9 cellular contexts compared by ENCODE assay signal in the genomic region with DNA sequence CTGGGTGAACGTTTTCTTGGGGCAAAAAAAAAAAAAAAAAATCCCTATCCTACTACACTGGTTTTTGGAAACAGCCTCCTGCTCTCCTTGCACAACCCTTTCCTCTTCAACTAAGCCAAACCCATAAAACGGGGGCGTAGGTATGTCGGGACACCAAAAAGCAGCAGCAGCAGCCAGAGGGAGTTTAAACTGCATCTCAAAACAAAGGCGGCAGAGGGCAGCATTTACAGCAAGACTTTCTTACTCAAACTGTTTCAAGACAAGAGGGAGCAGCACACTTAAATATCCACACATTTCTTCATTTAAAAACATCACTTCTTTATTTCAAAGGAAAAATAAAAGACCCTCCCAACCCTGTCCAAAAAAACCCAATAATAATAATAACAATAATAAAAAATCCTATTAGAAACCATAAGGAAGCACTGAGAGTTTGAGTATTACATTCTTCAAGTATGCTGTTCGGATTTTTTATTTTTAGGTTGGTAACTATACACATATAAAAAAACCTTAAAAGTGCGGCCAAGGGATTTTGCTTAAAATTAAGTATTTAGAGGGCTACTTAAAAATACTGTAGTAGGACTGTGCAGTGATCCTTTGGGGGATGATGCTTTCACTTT. TPM values are rescaled to one million over a fixed set of nuclear protein-coding genes. Genes with fewer than 3 reads are reported as not detected.
DNase-seq lines count a peak whose midpoint lies in the region; ATAC-seq, FAIRE-seq and TF ChIP-seq lines count a peak whose summit lies in the region.
"Had no signal": no experiment of that assay in that cellular context is flagged by ENCODE, and none has a peak within 500 bp of the region (broad histone marks: within the 10 kb centered on the region; RNA-seq: fewer than 3 reads in every experiment).

No MANE protein-coding gene starts in this region.

- BruUV-seq in Panc1 (replicated peaks; lab: Mats Ljungman, UMichigan), result no TSS peak

- no peaks in the 10 kb centered on the region for H3K9me3 Mint-ChIP-seq in activated T-helper 17 cell treated with anti-CD3 and anti-CD28 coated beads, Interleukin-2, amount 50 U/mL, for 72 hours
- H3K9me3 Mint-ChIP-seq: IgD-negative memory B cell had no signal

- CTCF ChIA-PET in Panc1 (lab: Charles Lee), result interaction anchor here (0.9 kb wide), 1 partner anchor 175 kb away, joined by 3 read pairs; no protein-coding TSS in a partner anchor

- H3K36me3 Mint-ChIP-seq in activated T-helper 17 cell treated with anti-CD3 and anti-CD28 coated beads, Interleukin-2, amount 50 U/mL, for 72 hours (ENCODE audit: low read depth), result peaks cover 49% of the 10 kb centered on the region

- DNase-seq in H7 (peak; percentile 68), Panc1 (ENCODE audit: low read depth, low spot score) (peak; percentile 52), foreskin melanocyte (peak; percentile 57), pancreas (peak in 3 of 6 donors; percentile 20 to 64 (median 34))

- H3K27me3 Mint-ChIP-seq in activated T-helper 17 cell treated with anti-CD3 and anti-CD28 coated beads, Interleukin-2, amount 50 U/mL, for 72 hours, result no peaks in the 10 kb centered on the region
- H3K27me3 Mint-ChIP-seq: IgD-negative memory B cell had no signal

- H3K4me1 ChIP-seq in Panc1 (ENCODE audit: control insufficient read depth, insufficient read depth, low read length) (peaks cover 20% of the 10 kb centered on the region), pancreas (no peaks in the 10 kb centered on the region)

- no peak overlapping the region for H3K27ac Mint-ChIP-seq in activated T-helper 17 cell treated with anti-CD3 and anti-CD28 coated beads, Interleukin-2, amount 50 U/mL, for 72 hours
- H3K27ac Mint-ChIP-seq: IgD-negative memory B cell had no signal

- H3K36me3 ChIP-seq in H7 (replicated peaks; ENCODE audit: control insufficient read depth, insufficient read depth, low read length), result no peaks in the 10 kb centered on the region
- no peaks in the 10 kb centered on the region for H3K36me3 ChIP-seq in Panc1 (ENCODE audit: control insufficient read depth, insufficient read depth, low read length)
- H3K36me3 ChIP-seq in pancreas, result no peaks in the 10 kb centered on the region

- H3K4me1 Mint-ChIP-seq in activated T-helper 17 cell treated with anti-CD3 and anti-CD28 coated beads, Interleukin-2, amount 50 U/mL, for 72 hours, result no peaks in the 10 kb centered on the region

- H3K27ac ChIP-seq in C4-2B, result no peak overlapping the region
- H3K27ac ChIP-seq in Panc1 (ENCODE audit: low read length), result no peak overlapping the region
- no peak overlapping the region for H3K27ac ChIP-seq in pancreas

- intact Hi-C loops in Panc1 (cut with micrococcal nuclease; ENCODE audit: unreplicated experiment) (loop anchor here (1.0 to 2.0 kb wide), 3 partner anchors 175 to 284 kb away; no protein-coding TSS in a partner anchor), pancreas (cut with DNase I) (loop anchor here in 1 of 3 donors (10.0 kb wide), 1 partner anchor 174 kb away; no protein-coding TSS in a partner anchor)

- POLR2A ChIA-PET in Panc1 (lab: Charles Lee), result no interaction called here

- peak; percentile 91 for TF ChIP-seq CTCF in C4-2B (conservative IDR thresholded peaks at IDR 0.05)
- TF ChIP-seq CTCF in Panc1 (IDR thresholded peaks at IDR 0.05), result peak; percentile 89
- peak in 2 of 4 donors; percentile 34 to 35 for TF ChIP-seq CTCF in pancreas (IDR thresholded peaks at IDR 0.05)

- in situ Hi-C loops in Panc1 (cut with HindIII; ENCODE audit: low pct_unique_long_range_greater_than_20kb, low sequenced_read_pairs), result loop anchor here (25.0 kb wide), 1 partner anchor 187 kb away; no protein-coding TSS in a partner anchor

- no peak overlapping the region for H3K4me3 Mint-ChIP-seq in activated T-helper 17 cell treated with anti-CD3 and anti-CD28 coated beads, Interleukin-2, amount 50 U/mL, for 72 hours
- H3K4me3 Mint-ChIP-seq: IgD-negative memory B cell had no signal

- ATAC-seq in Panc1 (peak; percentile 81), pancreas (peak in 3 of 4 donors; percentile 76 to 89 (median 82)), HG02885 (IDR thresholded peaks at IDR 0.05; ENCODE audit: poor library complexity, unreplicated experiment) (no peak), HG02884 (IDR thresholded peaks at IDR 0.05; ENCODE audit: unreplicated experiment) (no peak)
- ATAC-seq in activated T-helper 17 cell treated with anti-CD3 and anti-CD28 coated beads, Interleukin-2, amount 50 U/mL, for 72 hours (replicated peaks), result peak; percentile 47

- no peak overlapping the region for H3K4me3 ChIP-seq in H7 (ENCODE audit: insufficient read depth, low read depth, low read length)
- no peak overlapping the region for H3K4me3 ChIP-seq in Panc1 (ENCODE audit: low read depth in 2 of 2, low read length in 2 of 2)
- H3K4me3 ChIP-seq in pancreas, result no peak overlapping the region

- no peaks in the 10 kb centered on the region for H3K27me3 ChIP-seq in H7 (ENCODE audit: control insufficient read depth, insufficient read depth, low read length)
- no peaks in the 10 kb centered on the region for H3K27me3 ChIP-seq in Panc1 (ENCODE audit: control insufficient read depth, insufficient read depth, low read length)
- no peaks in the 10 kb centered on the region for H3K27me3 ChIP-seq in pancreas

- whole genome bisulfite sequencing in pancreas, 2 donors, result 40 to 46% methylated on average over 7 of the region's 7 CpGs

- no peak for FAIRE-seq in pancreas (lab: Jason Lieb, UNC)

- H3K9me3 ChIP-seq in Panc1 (ENCODE audit: control insufficient read depth, insufficient read depth, low read depth, low read length), result no peaks in the 10 kb centered on the region
- no peaks in the 10 kb centered on the region for H3K9me3 ChIP-seq in pancreas

RNA-seq across cellular contexts. Expression of gene PLXND1, which starts 43.9 kb away (rescaled TPM):
- total RNA-seq in H7 (2014; rRNA removed; shearing (Covaris generic)), result 59.0 and 70.4 TPM in 2 replicates
- total RNA-seq in Panc1 (2021; ENCODE audit: unreplicated experiment) (248 TPM), pancreas (10 to 100 TPM; 15.5 to 48.5 (median 21.7) TPM)
- polyA plus RNA-seq in Panc1 (2012; ENCODE audit: insufficient read length), result 456 TPM
- 1 to 10 TPM; 6.2 to 7.4 TPM for total RNA-seq in activated T-helper 17 cell treated with anti-CD3 and anti-CD28 coated beads, Interleukin-2, amount 50 U/mL, for 72 hours
- 10 to 100 TPM; 52.5 to 66.2 TPM for polyA plus RNA-seq in pancreas

Comparison
In these comparisons a context has a peak if more than half of its experiments do, and no peak if none do; other contexts are left out.
1. ATAC-seq: peak in Panc1 (single experiment), activated T-helper 17 cell treated with anti-CD3 and anti-CD28 coated beads, Interleukin-2, amount 50 U/mL, for 72 hours (single experiment) and pancreas (3 of 4); none in HG02885 (single experiment) and HG02884 (single experiment).